ENCODE assay signal across 17 cellular contexts in the genomic region with DNA sequence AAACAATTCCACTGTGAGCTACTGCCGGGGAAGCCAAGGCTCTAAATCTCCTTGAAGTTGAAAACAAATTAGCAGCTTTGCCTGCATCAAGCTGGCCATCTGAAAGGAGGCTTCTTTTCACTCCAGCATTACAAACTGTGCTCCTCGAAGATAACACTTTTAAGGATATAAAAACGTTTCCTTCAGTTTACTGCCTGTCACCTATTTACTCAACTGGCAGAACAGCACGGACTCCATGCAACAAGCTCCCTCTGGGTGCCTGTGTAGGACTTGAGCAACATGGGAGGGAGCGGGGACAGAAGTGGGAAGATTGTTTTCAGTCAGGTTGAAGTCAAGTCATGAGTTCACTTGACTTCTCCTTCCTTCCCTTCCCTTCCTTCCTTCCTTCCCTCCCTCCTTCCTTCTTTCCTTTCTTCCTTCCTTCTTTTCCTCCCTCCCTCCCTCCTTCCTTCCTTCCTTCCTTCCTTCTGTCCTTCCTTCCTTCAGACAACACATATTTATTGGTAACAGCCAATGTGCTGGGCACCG.
DNase-seq lines count a peak whose midpoint lies in the region; ATAC-seq and TF ChIP-seq lines count a peak whose summit lies in the region.
"Had no signal": no experiment of that assay in that cellular context is flagged by ENCODE, and none has a peak within 500 bp of the region (broad histone marks: within the 10 kb centered on the region; RNA-seq: fewer than 3 reads in every experiment).

No MANE protein-coding gene starts in this region.

- dilution Hi-C loops in IMR-90 (cut with HindIII; ENCODE audit: low sequenced_read_pairs, unreplicated experiment), result no loop called here

- peak overlapping the region; percentile 65; the same call in 1 of the 2 replicates for H3K14ac ChIP-seq in IMR-90 (replicated peaks; ENCODE audit: low read depth, low read length)

- peak overlapping the region; percentile 80 for H3K18ac ChIP-seq in IMR-90 (ENCODE audit: low read depth, low read length)

- no peak overlapping the region for H3K4me3 ChIP-seq in IMR-90 (ENCODE audit: insufficient read depth, low read depth, low read length)
- H3K4me3 ChIP-seq in muscle layer of colon (ENCODE audit: low read depth in 1 of 2, low read length in 2 of 2), result peak overlapping the region in 1 of 2 donors; percentile 36
- no peak overlapping the region for H3K4me3 ChIP-seq in thoracic aorta
- H3K4me3 ChIP-seq: SJCRH30 had no signal

- no peak overlapping the region for H3K4me2 ChIP-seq in IMR-90 (ENCODE audit: low read depth, low read length)

- WGBS in IMR-90 (ENCODE audit: extremely low coverage in 2 of 2, insufficient read length in 1 of 2), 2 experiments, result 83% methylated on average over 1 of the region's 6 CpGs; no CpG with 5 or more reads in 1 of the 2 experiments

- H3K4me3 Mint-ChIP-seq in chondrocyte (ENCODE audit: unreplicated experiment) (no peak overlapping the region), Calu3 (ENCODE audit: low read depth, unreplicated experiment) (no peak overlapping the region)
- H3K4me3 Mint-ChIP-seq: activated CD8-positive, alpha-beta memory T cell treated with anti-CD3 and anti-CD28 coated beads, Interleukin-2, amount 10 ng/mL, durations not matched to agents 7 days and 5 days; T-helper 2 cell treated with Interferon-gamma antibody and Interleukin-4, amounts not matched to agents 5 μg/mL and 100 μg/mL, for 36 hours had no signal

- H3K4me1 Mint-ChIP-seq in chondrocyte (ENCODE audit: low read depth) (peaks cover 76% of the 10 kb centered on the region), Calu3 (ENCODE audit: low read depth, unreplicated experiment) (peaks cover 15% of the 10 kb centered on the region)
- H3K4me1 Mint-ChIP-seq: activated CD8-positive, alpha-beta memory T cell treated with anti-CD3 and anti-CD28 coated beads, Interleukin-2, amount 10 ng/mL, durations not matched to agents 7 days and 5 days had no signal

- TF ChIP-seq POLR2A in IMR-90 (IDR thresholded peaks at IDR 0.05; ENCODE audit: low read depth, low read length), result no peak

- in situ Hi-C loops in IMR-90 (cut with MboI; ENCODE audit: low sequenced_read_pairs), result no loop called here

- BruUV-seq in IMR-90 (replicated peaks; lab: Mats Ljungman, UMichigan) (no TSS peak), Calu3 (replicated peaks; lab: Mats Ljungman, UMichigan) (no TSS peak)

- TF ChIP-seq CTCF in IMR-90 (conservative IDR thresholded peaks at IDR 0.05; ENCODE audit: low read depth, low read length) (no peak), chondrocyte (IDR thresholded peaks at IDR 0.05) (no peak), thoracic aorta (IDR thresholded peaks at IDR 0.05) (no peak), Calu3 (IDR thresholded peaks at IDR 0.05; ENCODE audit: unreplicated experiment) (no peak)

- H3K9me3 Mint-ChIP-seq in chondrocyte (ENCODE audit: low read depth) (no peaks in the 10 kb centered on the region), Calu3 (ENCODE audit: low read depth, unreplicated experiment) (peaks cover 2% of the 10 kb centered on the region)
- H3K9me3 Mint-ChIP-seq: T-helper 2 cell treated with Interferon-gamma antibody and Interleukin-4, amounts not matched to agents 5 μg/mL and 100 μg/mL, for 36 hours had no signal

- H4K5ac ChIP-seq in IMR-90 (ENCODE audit: low read depth, low read length), result peak overlapping the region; percentile 74; the same call in 1 of the 2 replicates

- H3K27ac ChIP-seq in IMR-90 (ENCODE audit: insufficient read depth, low read length), result no peak overlapping the region
- peak overlapping the region; percentile 17 for H3K27ac ChIP-seq in muscle layer of colon (ENCODE audit: low read depth, low read length)
- H3K27ac ChIP-seq in thoracic aorta, result peak overlapping the region; percentile 45 to 61
- H3K27ac ChIP-seq: SJCRH30 had no signal

- POLR2A ChIA-PET in IMR-90 (lab: Charles Lee; ENCODE audit: unreplicated experiment), result no interaction called here

- intact Hi-C loops in IMR-90 (cut with micrococcal nuclease) (no loop called here), Calu3 (cut with micrococcal nuclease; ENCODE audit: unreplicated experiment) (no loop called here)

- H2AK9ac ChIP-seq in IMR-90 (replicated peaks; ENCODE audit: low read depth, low read length, poor library complexity), result no peak overlapping the region

- H2BK15ac ChIP-seq in IMR-90 (ENCODE audit: low read depth, low read length), result peak overlapping the region; percentile 89; the same call in 2 of the 3 replicates

- no peaks in the 10 kb centered on the region for H3K27me3 Mint-ChIP-seq in chondrocyte (ENCODE audit: low read depth)
- no peaks in the 10 kb centered on the region for H3K27me3 Mint-ChIP-seq in Calu3 (ENCODE audit: unreplicated experiment)
- H3K27me3 Mint-ChIP-seq: activated CD8-positive, alpha-beta memory T cell treated with anti-CD3 and anti-CD28 coated beads, Interleukin-2, amount 10 ng/mL, durations not matched to agents 7 days and 5 days had no signal

- no peaks in the 10 kb centered on the region for H3K36me3 Mint-ChIP-seq in chondrocyte (ENCODE audit: low read depth)
- no peaks in the 10 kb centered on the region for H3K36me3 Mint-ChIP-seq in Calu3 (ENCODE audit: insufficient read depth, unreplicated experiment)
- H3K36me3 Mint-ChIP-seq: activated CD8-positive, alpha-beta memory T cell treated with anti-CD3 and anti-CD28 coated beads, Interleukin-2, amount 10 ng/mL, durations not matched to agents 7 days and 5 days had no signal

- peaks cover 6% of the 10 kb centered on the region; the same call in 1 of the 2 replicates for H3K9me1 ChIP-seq in IMR-90 (ENCODE audit: insufficient read depth, low read length)

- peaks cover 32% of the 10 kb centered on the region for H3K4me1 ChIP-seq in IMR-90 (ENCODE audit: control insufficient read depth, insufficient read depth, low read length)
- H3K4me1 ChIP-seq in muscle layer of colon (ENCODE audit: insufficient read depth, low read length), result peaks cover 49% of the 10 kb centered on the region
- peaks cover 25 to 53% of the 10 kb centered on the region in 2 donors for H3K4me1 ChIP-seq in thoracic aorta (ENCODE audit: control insufficient read depth in 1 of 2, low read depth in 2 of 2)

- H3K27me3 ChIP-seq in IMR-90 (ENCODE audit: control insufficient read depth, insufficient read depth, low read length), result no peaks in the 10 kb centered on the region
- no peaks in the 10 kb centered on the region for H3K27me3 ChIP-seq in muscle layer of colon (ENCODE audit: control insufficient read depth in 1 of 2, insufficient read depth in 2 of 2, low read length in 2 of 2)
- no peaks in the 10 kb centered on the region for H3K27me3 ChIP-seq in thoracic aorta (replicated peaks; ENCODE audit: insufficient read depth)
- H3K27me3 ChIP-seq: BE2C, SJCRH30 had no signal

- no peak overlapping the region for H2AFZ ChIP-seq in IMR-90 (replicated peaks; ENCODE audit: low read length, poor library complexity)

- peak overlapping the region; percentile 40 to 69 for H4K8ac ChIP-seq in IMR-90 (ENCODE audit: low read depth in 2 of 2, low read length in 2 of 2)

- H3K4ac ChIP-seq in IMR-90 (ENCODE audit: low read depth, low read length), result peak overlapping the region; percentile 87

- H3K79me1 ChIP-seq in IMR-90 (ENCODE audit: low read depth in 1 of 2, low read length in 2 of 2), result peaks cover 33 to 62% of the 10 kb centered on the region in 2 experiments

- H4K91ac ChIP-seq in IMR-90 (ENCODE audit: insufficient read depth, low read depth, low read length), result peak overlapping the region; percentile 76

- no peak for ATAC-seq in IMR-90 (ENCODE audit: low read depth)
- ATAC-seq in thoracic aorta (ENCODE audit: insufficient number of reproducible peaks, low FRiP score, low read depth), result no peak
- ATAC-seq: activated CD8-positive, alpha-beta memory T cell treated with anti-CD3 and anti-CD28 coated beads, Interleukin-2, amount 10 ng/mL, durations not matched to agents 7 days and 5 days had no signal

- H2AK5ac ChIP-seq in IMR-90 (ENCODE audit: low read depth, low read length), result peak overlapping the region; percentile 68

- H3K27ac Mint-ChIP-seq in chondrocyte (ENCODE audit: unreplicated experiment) (peak overlapping the region; percentile 67), Calu3 (ENCODE audit: unreplicated experiment) (no peak overlapping the region)
- H3K27ac Mint-ChIP-seq: activated CD8-positive, alpha-beta memory T cell treated with anti-CD3 and anti-CD28 coated beads, Interleukin-2, amount 10 ng/mL, durations not matched to agents 7 days and 5 days; T-helper 2 cell treated with Interferon-gamma antibody and Interleukin-4, amounts not matched to agents 5 μg/mL and 100 μg/mL, for 36 hours had no signal

- no peaks in the 10 kb centered on the region for H4K20me1 ChIP-seq in IMR-90 (ENCODE audit: insufficient read depth, low read length)

- peak overlapping the region; percentile 76 for H2BK120ac ChIP-seq in IMR-90 (ENCODE audit: low read depth, low read length)

- CTCF ChIA-PET in IMR-90 (lab: Yijun Ruan, JAX), result no interaction called here
- CTCF ChIA-PET in Calu3 (lab: Charles Lee), result no interaction called here

- no peak for TF ChIP-seq RAD21 in IMR-90 (IDR thresholded peaks at IDR 0.05; ENCODE audit: low read length)

- no peaks in the 10 kb centered on the region for H3K36me3 ChIP-seq in IMR-90 (ENCODE audit: control insufficient read depth, insufficient read depth, low read length)
- no peaks in the 10 kb centered on the region for H3K36me3 ChIP-seq in muscle layer of colon (ENCODE audit: insufficient read depth, low read length)
- no peaks in the 10 kb centered on the region for H3K36me3 ChIP-seq in thoracic aorta
- H3K36me3 ChIP-seq: BE2C had no signal

- no peak for DNase-seq in IMR-90
- DNase-seq in chondrocyte (ENCODE audit: low spot score), result no peak
- no peak for DNase-seq in thoracic aorta (ENCODE audit: low spot score)
- DNase-seq in Calu3, result no peak
- no peak for DNase-seq in NOMO-1 (lab: John Stamatoyannopoulos, UW; ENCODE audit: unreplicated experiment in 2 of 2)
- no peak for DNase-seq in HK-2 (ENCODE audit: unreplicated experiment)
- DNase-seq: activated CD4-positive, CD25-positive, alpha-beta regulatory T cell treated with anti-CD3 and anti-CD28 coated beads, Interleukin-2, amount 50 U/mL, for 72 hours; activated CD8-positive, alpha-beta memory T cell treated with anti-CD3 and anti-CD28 coated beads, Interleukin-2, amount 10 ng/mL, durations not matched to agents 7 days and 5 days; activated gamma-delta T cell treated with Interleukin-2 at 50 U/mL for 16 hours; cortex of kidney; Karpas-422; NCI-H1436 treated with DMSO at 0.1 percent for 48 hours; NCI-H226; SJCRH30 had no signal

- 0 out of 2 replicates have a peak overlapping the region, but pooled peaks have one; percentile 48 for H2BK20ac ChIP-seq in IMR-90 (ENCODE audit: low read depth, low read length)

- H3K9me3 ChIP-seq in IMR-90 (ENCODE audit: control insufficient read depth, insufficient read depth, low read length) (no peaks in the 10 kb centered on the region), muscle layer of colon (ENCODE audit: low read length) (no peaks in the 10 kb centered on the region), thoracic aorta (no peaks in the 10 kb centered on the region)
- H3K9me3 ChIP-seq: BE2C, SJCRH30 had no signal

- H3K9ac ChIP-seq in IMR-90 (ENCODE audit: low read depth, low read length) (no peak overlapping the region), muscle layer of colon (ENCODE audit: low read length) (no peak overlapping the region)

- peak overlapping the region; percentile 38 for H2BK5ac ChIP-seq in IMR-90 (ENCODE audit: low read depth, low read length, poor library complexity, severe bottlenecking)

- H3K56ac ChIP-seq in IMR-90 (ENCODE audit: extremely low read depth, insufficient read depth, low read length), result peak overlapping the region; percentile 26; the same call in 1 of the 2 replicates

- peak overlapping the region; percentile 62 for H3K23ac ChIP-seq in IMR-90 (ENCODE audit: low read depth, low read length)
